8 cellular contexts compared by ENCODE assay signal in the genomic region with DNA sequence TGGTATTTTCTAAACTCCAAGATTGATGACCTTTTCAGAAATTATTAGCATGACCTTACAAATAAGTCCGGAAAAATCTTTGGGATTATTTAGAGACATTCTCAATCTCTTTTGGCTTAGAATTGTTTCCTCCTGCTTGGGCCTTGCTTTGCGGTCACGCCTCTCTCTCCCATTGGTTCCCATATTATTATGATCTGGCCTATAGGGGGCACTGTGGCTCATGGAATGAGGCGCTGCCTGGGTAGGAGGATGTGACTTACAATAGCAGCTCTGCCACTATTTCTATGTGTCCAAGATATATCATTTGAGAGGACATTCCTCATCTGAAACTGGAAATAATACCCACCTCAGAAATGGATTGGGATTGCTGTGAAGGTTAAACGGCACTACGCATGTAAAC.
DNase-seq lines count a peak whose midpoint lies in the region; ATAC-seq, FAIRE-seq and TF ChIP-seq lines count a peak whose summit lies in the region.

No MANE protein-coding gene starts in this region.

- no peak overlapping the region for H2AFZ ChIP-seq in OCI-LY3 (ENCODE audit: low read depth, low read length)

- DNase-seq in SIG-M5 treated with dmso at 0.1 percent for 504 hours (lab: John Stamatoyannopoulos, UW; ENCODE audit: unreplicated experiment): peak; percentile 19
- DNase-seq in SIG-M5 (lab: John Stamatoyannopoulos, UW): no peak
- DNase-seq in foreskin melanocyte: peak; percentile 45
- no peak for DNase-seq in GM12891 (ENCODE audit: insufficient read length, low spot score)

- no peak for TF ChIP-seq POLR2A in GM12891 (IDR thresholded peaks at IDR 0.05; ENCODE audit: low read depth, low read length)

- no peak overlapping the region for H3K27ac ChIP-seq in OCI-LY3 (ENCODE audit: low read length)

- H3K27me3 ChIP-seq in OCI-LY3 (ENCODE audit: low read depth, low read length): peaks cover 10% of the 10 kb centered on the region; the same call in 1 of the 2 replicates

- H3K36me3 ChIP-seq in OCI-LY3 (replicated peaks; ENCODE audit: low read depth, low read length): no peaks in the 10 kb centered on the region

- no peaks in the 10 kb centered on the region for H3K9me3 ChIP-seq in OCI-LY3 (ENCODE audit: insufficient read depth, low read length)

- no peaks in the 10 kb centered on the region for H3K79me2 ChIP-seq in OCI-LY3 (ENCODE audit: low read length)

- no peaks in the 10 kb centered on the region for H4K20me1 ChIP-seq in OCI-LY3 (ENCODE audit: insufficient read depth, low read length)

- peak; percentile 74 for TF ChIP-seq CTCF in OCI-LY3 (IDR thresholded peaks at IDR 0.05; ENCODE audit: low read depth, low read length)

- H3K4me1 ChIP-seq in OCI-LY3 (ENCODE audit: low read length): peaks cover 4% of the 10 kb centered on the region; the same call in 1 of the 2 replicates

- H3K4me2 ChIP-seq in OCI-LY3 (ENCODE audit: low read length): no peak overlapping the region

- H3K9ac ChIP-seq in OCI-LY3 (ENCODE audit: low read length): no peak overlapping the region

- no peak for FAIRE-seq in GM12891 (lab: Jason Lieb, UNC)

- ATAC-seq in HG02885 (IDR thresholded peaks at IDR 0.05; ENCODE audit: poor library complexity, unreplicated experiment): peak; percentile 73
- no peak for ATAC-seq in GM18517 (IDR thresholded peaks at IDR 0.05; ENCODE audit: unreplicated experiment)
- ATAC-seq in HG03045 (IDR thresholded peaks at IDR 0.05; ENCODE audit: unreplicated experiment): no peak

- H3K4me3 ChIP-seq in OCI-LY3 (ENCODE audit: low read length): no peak overlapping the region

TF ChIP-seq in GM12891, 5 proteins besides CTCF, POLR2A, EP300 and RAD21:
- TF ChIP-seq SPI1 (IDR thresholded peaks at IDR 0.05; ENCODE audit: low read depth, low read length) (no peak), TAF1 (IDR thresholded peaks at IDR 0.05; ENCODE audit: low read depth, low read length) (no peak), POLR2AphosphoS5 (IDR thresholded peaks at IDR 0.05; ENCODE audit: low read depth, low read length) (no peak), POU2F2 (IDR thresholded peaks at IDR 0.05; ENCODE audit: low read depth, low read length) (no peak), PAX5 (IDR thresholded peaks at IDR 0.05; ENCODE audit: insufficient read depth, low read length, severe bottlenecking) (no peak)

Comparison
In these comparisons a context has a peak if more than half of its experiments do, and no peak if none do; other contexts are left out.
1. DNase-seq: peak in SIG-M5 treated with dmso at 0.1 percent for 504 hours (single experiment) and foreskin melanocyte (single experiment); none in SIG-M5 (single experiment) and GM12891 (single experiment).